Comparison of ENCODE assay signal across 22 cellular contexts in genomic region chr2:121255363-121255762, GRCh38. TPM values are rescaled to one million over a fixed set of nuclear protein-coding genes. Genes with fewer than 3 reads are reported as not detected.
A peak's percentile ranks its signal among the peaks of the same experiment; 100 is the strongest.
DNase-seq lines count a peak whose midpoint lies in the region; ATAC-seq and TF ChIP-seq lines count a peak whose summit lies in the region.
"Had no signal": no experiment of that assay in that cellular context is flagged by ENCODE, and none has a peak within 500 bp of the region (broad histone marks: within the 10 kb centered on the region; RNA-seq: fewer than 3 reads in every experiment).

No MANE protein-coding gene starts in this region.

- POLR2A ChIA-PET in naive thymus-derived CD4-positive, alpha-beta T cell (lab: Charles Lee) = no interaction called here

- H3K27me3 ChIP-seq in transverse colon = no peaks in the 10 kb centered on the region
- H3K27me3 ChIP-seq in naive thymus-derived CD4-positive, alpha-beta T cell (ENCODE audit: control insufficient read depth in 2 of 2, insufficient read depth in 2 of 2, low read length in 2 of 2) = no peaks in the 10 kb centered on the region
- H3K27me3 ChIP-seq: foreskin keratinocyte, hepatocyte had no signal

- peaks cover 9 to 53% (median 28%) of the 10 kb centered on the region in 4 donors for H3K4me1 ChIP-seq in transverse colon
- H3K4me1 ChIP-seq in naive thymus-derived CD4-positive, alpha-beta T cell (ENCODE audit: control insufficient read depth in 2 of 2, insufficient read depth in 2 of 2, low read length in 2 of 2) = no peaks in the 10 kb centered on the region
- H3K4me1 ChIP-seq: foreskin keratinocyte had no signal

- no peak for ATAC-seq in naive thymus-derived CD4-positive, alpha-beta T cell
- ATAC-seq in HG02973 (IDR thresholded peaks at IDR 0.05; ENCODE audit: unreplicated experiment) = no peak
- ATAC-seq: activated CD8-positive, alpha-beta T cell treated with anti-CD3 and anti-CD28 coated beads, Interleukin-2, amount 10 ng/mL, durations not matched to agents 7 days and 5 days; activated T-cell treated with anti-CD3 and anti-CD28 coated beads, Interleukin-2, amount 50 U/mL, for 4 hours; foreskin keratinocyte; stimulated activated naive CD8-positive, alpha-beta T cell treated with anti-CD3 and anti-CD28 coated beads, Interleukin-15, amount 100 ng/mL, for 72 hours had no signal

- no peaks in the 10 kb centered on the region for H3K36me3 ChIP-seq in transverse colon
- no peaks in the 10 kb centered on the region for H3K36me3 ChIP-seq in naive thymus-derived CD4-positive, alpha-beta T cell (ENCODE audit: control insufficient read depth in 2 of 3, insufficient read depth in 3 of 3, low read length in 3 of 3)

- DNase-seq in NCI-H2107 (lab: John Stamatoyannopoulos, UW) = peak; percentile 23
- DNase-seq in NCI-H524 treated with DMSO at 0.1 percent for 48 hours (lab: John Stamatoyannopoulos, UW) = peak; percentile 64
- DNase-seq in mesenteric fat pad (ENCODE audit: low spot score) = peak; percentile 28
- peak; percentile 79 for DNase-seq in transverse colon
- DNase-seq in naive thymus-derived CD4-positive, alpha-beta T cell = no peak
- no peak for DNase-seq in NCI-H226
- DNase-seq: activated CD4-positive, CD25-positive, alpha-beta regulatory T cell; activated CD8-positive, alpha-beta T cell treated with anti-CD3 and anti-CD28 coated beads, Interleukin-2, amount 10 ng/mL, durations not matched to agents 7 days and 5 days; activated naive CD4-positive, alpha-beta T cell treated with anti-CD3 and anti-CD28 coated beads, Interleukin-2, amount 10 ng/mL, durations not matched to agents 7 days and 5 days; activated T-cell treated with anti-CD3 and anti-CD28 coated beads, Interleukin-2, amount 50 U/mL, for 4 hours; foreskin keratinocyte; NCI-H1048; SK-N-SH; stimulated activated CD4-positive, alpha-beta T cell treated with anti-CD3 and anti-CD28 coated beads, Interleukin-4, amount 100 ng/mL, for 4 hours; stimulated activated naive CD8-positive, alpha-beta T cell treated with anti-CD3 and anti-CD28 coated beads, Interleukin-15, amount 100 ng/mL, for 72 hours had no signal

- in situ Hi-C loops in transverse colon (cut with MboI; ENCODE audit: low pct_ligation_motif_present in 1 of 4, low pct_unique_long_range_greater_than_20kb in 1 of 4, low sequenced_read_pairs in 3 of 4) = no loop called here

- CTCF ChIA-PET in naive thymus-derived CD4-positive, alpha-beta T cell (lab: Charles Lee) = no interaction called here

- no peak for TF ChIP-seq POLR2A in transverse colon (IDR thresholded peaks at IDR 0.05)

- peaks cover 0 to 3% (median 0%) of the 10 kb centered on the region in 7 donors for H3K4me1 Mint-ChIP-seq in naive thymus-derived CD4-positive, alpha-beta T cell
- H3K4me1 Mint-ChIP-seq: activated naive CD4-positive, alpha-beta T cell treated with anti-CD3 and anti-CD28 coated beads, Interleukin-2, amount 10 ng/mL, durations not matched to agents 7 days and 5 days; stimulated activated naive CD8-positive, alpha-beta T cell treated with anti-CD3 and anti-CD28 coated beads, Interleukin-15, amount 100 ng/mL, for 72 hours had no signal

- no peaks in the 10 kb centered on the region for H3K9me3 ChIP-seq in transverse colon
- no peaks in the 10 kb centered on the region for H3K9me3 ChIP-seq in naive thymus-derived CD4-positive, alpha-beta T cell (ENCODE audit: control insufficient read depth in 2 of 3, low read length in 3 of 3)
- H3K9me3 ChIP-seq: SK-N-SH had no signal

- no peaks in the 10 kb centered on the region for H3K36me3 Mint-ChIP-seq in naive thymus-derived CD4-positive, alpha-beta T cell
- H3K36me3 Mint-ChIP-seq: activated naive CD4-positive, alpha-beta T cell treated with anti-CD3 and anti-CD28 coated beads, Interleukin-2, amount 10 ng/mL, durations not matched to agents 7 days and 5 days; type B pancreatic cell had no signal

- H3K27me3 Mint-ChIP-seq in naive thymus-derived CD4-positive, alpha-beta T cell = peaks cover 6 to 31% (median 10%) of the 10 kb centered on the region in 5 donors
- H3K27me3 Mint-ChIP-seq: type B pancreatic cell had no signal

- TF ChIP-seq CTCF in transverse colon (IDR thresholded peaks at IDR 0.05) = no peak

- intact Hi-C loops in transverse colon (cut with DNase I; ENCODE audit: low total_unique reads) = no loop called here
- intact Hi-C loops in naive thymus-derived CD4-positive, alpha-beta T cell (cut with micrococcal nuclease) = no loop called here

- H3K27ac Mint-ChIP-seq in naive thymus-derived CD4-positive, alpha-beta T cell = no peak overlapping the region
- H3K27ac Mint-ChIP-seq: activated CD8-positive, alpha-beta T cell treated with anti-CD3 and anti-CD28 coated beads, Interleukin-2, amount 10 ng/mL, durations not matched to agents 7 days and 5 days; activated naive CD4-positive, alpha-beta T cell treated with anti-CD3 and anti-CD28 coated beads, Interleukin-2, amount 10 ng/mL, durations not matched to agents 7 days and 5 days; stimulated activated naive CD8-positive, alpha-beta T cell treated with anti-CD3 and anti-CD28 coated beads, Interleukin-15, amount 100 ng/mL, for 72 hours; type B pancreatic cell had no signal

- WGBS in transverse colon (ENCODE audit: low coverage in 1 of 2), 2 donors = 31 to 54% methylated on average over 6 to 8 of the region's 8 CpGs

- no peaks in the 10 kb centered on the region for H3K9me3 Mint-ChIP-seq in naive thymus-derived CD4-positive, alpha-beta T cell
- H3K9me3 Mint-ChIP-seq: activated naive CD4-positive, alpha-beta T cell treated with anti-CD3 and anti-CD28 coated beads, Interleukin-2, amount 10 ng/mL, durations not matched to agents 7 days and 5 days; activated T-cell treated with anti-CD3 and anti-CD28 coated beads, Interleukin-2, amount 50 U/mL, for 4 hours; neural crest cell; stimulated activated naive CD8-positive, alpha-beta T cell treated with anti-CD3 and anti-CD28 coated beads, Interleukin-15, amount 100 ng/mL, for 72 hours; type B pancreatic cell had no signal

- no peak overlapping the region for H3K4me3 Mint-ChIP-seq in naive thymus-derived CD4-positive, alpha-beta T cell
- H3K4me3 Mint-ChIP-seq: activated CD8-positive, alpha-beta T cell treated with anti-CD3 and anti-CD28 coated beads, Interleukin-2, amount 10 ng/mL, durations not matched to agents 7 days and 5 days; activated naive CD4-positive, alpha-beta T cell treated with anti-CD3 and anti-CD28 coated beads, Interleukin-2, amount 10 ng/mL, durations not matched to agents 7 days and 5 days; activated T-cell treated with anti-CD3 and anti-CD28 coated beads, Interleukin-2, amount 50 U/mL, for 4 hours; neural crest cell; stimulated activated naive CD8-positive, alpha-beta T cell treated with anti-CD3 and anti-CD28 coated beads, Interleukin-15, amount 100 ng/mL, for 72 hours; type B pancreatic cell had no signal

- no peak overlapping the region for H3K4me3 ChIP-seq in transverse colon
- H3K4me3 ChIP-seq in naive thymus-derived CD4-positive, alpha-beta T cell (ENCODE audit: low read length) = no peak overlapping the region
- H3K4me3 ChIP-seq: dorsolateral prefrontal cortex, hepatocyte had no signal

- TF ChIP-seq EP300 in transverse colon (IDR thresholded peaks at IDR 0.05; ENCODE audit: low read depth) = no peak

- H3K27ac ChIP-seq in transverse colon = peak overlapping the region; percentile 76 to 86 (median 84)
- H3K27ac ChIP-seq in naive thymus-derived CD4-positive, alpha-beta T cell (ENCODE audit: low read depth, low read length) = no peak overlapping the region
- H3K27ac ChIP-seq: dorsolateral prefrontal cortex, epithelial cell of prostate, foreskin keratinocyte, hepatocyte, RWPE1 had no signal

RNA-seq across cellular contexts. Expression of gene TFCP2L1, which starts 29.6 kb away (rescaled TPM):
- 3.1 TPM for total RNA-seq in mesenteric fat pad
- total RNA-seq in transverse colon = 100 to 1,000 TPM in 3 of 4 donors, 10 to 100 TPM in 1; 52.7 to 167 (median 146) TPM
- under 1 TPM in 2 of 5 experiments, not detected in 3; 0.19 to 0.24 TPM for total RNA-seq in naive thymus-derived CD4-positive, alpha-beta T cell
- not detected for polyA plus RNA-seq in naive thymus-derived CD4-positive, alpha-beta T cell
- total RNA-seq: neural crest cell had no signal
- polyA plus RNA-seq: SK-N-SH had no signal

Comparison
In these comparisons a context has a peak if more than half of its experiments do, and no peak if none do; other contexts are left out.
1. DNase-seq: peak in NCI-H2107 (single experiment), NCI-H524 treated with DMSO at 0.1 percent for 48 hours (single experiment), mesenteric fat pad (single experiment) and transverse colon (single experiment); none in naive thymus-derived CD4-positive, alpha-beta T cell (0 of 9) and NCI-H226 (single experiment).
2. RNA of gene TFCP2L1, which starts 29.6 kb away (total RNA-seq): 52.7 to 167 TPM in transverse colon; 3.1 TPM in mesenteric fat pad (single experiment) and 0.19 to 0.24 TPM in naive thymus-derived CD4-positive, alpha-beta T cell; every median in the first group is over 10 times any median in the second.